28 cellular contexts compared by ENCODE assay signal in the genomic region with DNA sequence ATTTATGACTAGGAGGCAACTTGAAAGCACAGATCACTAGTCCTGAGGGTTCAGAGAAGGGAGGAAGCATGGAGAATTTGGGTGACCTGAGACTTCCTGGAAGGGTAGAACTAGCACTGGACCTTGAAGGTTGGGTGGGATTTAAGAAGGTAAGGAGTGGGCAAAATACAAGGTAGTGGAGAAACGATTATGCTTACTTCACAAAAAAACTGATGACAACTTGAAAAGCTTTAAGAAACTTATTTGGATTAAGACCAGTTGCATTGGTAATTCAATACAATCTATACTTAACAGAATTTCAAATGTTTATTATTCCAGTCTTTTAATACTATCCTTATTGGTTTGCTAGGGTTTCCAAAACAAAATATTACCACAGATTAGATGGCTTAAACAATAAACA.
"Had no signal": no experiment of that assay in that cellular context is flagged by ENCODE, and none has a peak within 500 bp of the region (broad histone marks: within the 10 kb centered on the region; RNA-seq: fewer than 3 reads in every experiment).

No MANE protein-coding gene starts in this region.

- H3K4me1 Mint-ChIP-seq: endodermal cell had no signal

- DNase-seq: colonic mucosa; cortex of kidney; dermis blood vessel endothelial cell; dorsolateral prefrontal cortex; effector CD4-positive, alpha-beta T cell; effector CD8-positive, alpha-beta T cell; effector memory CD4-positive, alpha-beta T cell; effector memory CD8-positive, alpha-beta T cell; endodermal cell; erythroblast; esophagus squamous epithelium; foreskin keratinocyte; foreskin melanocyte; gastrocnemius medialis; glutamatergic neuron; head of caudate nucleus; heart left ventricle; heart right ventricle had no signal

- H3K27ac Mint-ChIP-seq: dendritic cell treated with granulocyte-macrophage colony-stimulating factor and Interleukin-4, amounts not matched to agents 40 ng/mL and 50 ng/mL, for 4 days; effector memory CD8-positive, alpha-beta T cell; endodermal cell had no signal

- H3K27me3 Mint-ChIP-seq: dendritic cell treated with granulocyte-macrophage colony-stimulating factor and Interleukin-4, amounts not matched to agents 40 ng/mL and 50 ng/mL, for 4 days had no signal

- ATAC-seq: effector memory CD8-positive, alpha-beta T cell; esophagus mucosa; foreskin keratinocyte; gastrocnemius medialis; gastroesophageal sphincter; heart left ventricle; heart right ventricle had no signal

- FAIRE-seq: colon, endometrium, endothelial cell of umbilical vein, frontal cortex had no signal

- H3K9me3 ChIP-seq: colonic mucosa, esophagus muscularis mucosa, esophagus squamous epithelium, gastrocnemius medialis, gastroesophageal sphincter had no signal

- H3K4me3 ChIP-seq: colonic mucosa, coronary artery, dorsolateral prefrontal cortex, esophagus muscularis mucosa, esophagus squamous epithelium, gastrocnemius medialis, gastroesophageal sphincter, heart left ventricle, heart right ventricle had no signal

- H3K4me1 ChIP-seq: colonic mucosa, esophagus muscularis mucosa, esophagus squamous epithelium, foreskin keratinocyte, gastrocnemius medialis, gastroesophageal sphincter, heart left ventricle, heart right ventricle had no signal

- H3K4me3 Mint-ChIP-seq: dendritic cell treated with granulocyte-macrophage colony-stimulating factor and Interleukin-4, amounts not matched to agents 40 ng/mL and 50 ng/mL, for 4 days; effector memory CD8-positive, alpha-beta T cell; endodermal cell had no signal

- H3K36me3 ChIP-seq: colonic mucosa, esophagus muscularis mucosa, esophagus squamous epithelium, gastrocnemius medialis, gastroesophageal sphincter, heart left ventricle, heart right ventricle had no signal

- H3K27me3 ChIP-seq: colonic mucosa, dorsolateral prefrontal cortex, esophagus muscularis mucosa, esophagus squamous epithelium, foreskin keratinocyte, gastrocnemius medialis, gastroesophageal sphincter, heart left ventricle, heart right ventricle had no signal

- H3K27ac ChIP-seq: colonic mucosa, coronary artery, dorsolateral prefrontal cortex, epithelial cell of prostate, esophagus muscularis mucosa, esophagus squamous epithelium, foreskin keratinocyte, gastrocnemius medialis, gastroesophageal sphincter, heart left ventricle, heart right ventricle had no signal

- H3K9me3 Mint-ChIP-seq: endodermal cell had no signal
